ENCODE assay signal across 1 cellular context in the genomic region with DNA sequence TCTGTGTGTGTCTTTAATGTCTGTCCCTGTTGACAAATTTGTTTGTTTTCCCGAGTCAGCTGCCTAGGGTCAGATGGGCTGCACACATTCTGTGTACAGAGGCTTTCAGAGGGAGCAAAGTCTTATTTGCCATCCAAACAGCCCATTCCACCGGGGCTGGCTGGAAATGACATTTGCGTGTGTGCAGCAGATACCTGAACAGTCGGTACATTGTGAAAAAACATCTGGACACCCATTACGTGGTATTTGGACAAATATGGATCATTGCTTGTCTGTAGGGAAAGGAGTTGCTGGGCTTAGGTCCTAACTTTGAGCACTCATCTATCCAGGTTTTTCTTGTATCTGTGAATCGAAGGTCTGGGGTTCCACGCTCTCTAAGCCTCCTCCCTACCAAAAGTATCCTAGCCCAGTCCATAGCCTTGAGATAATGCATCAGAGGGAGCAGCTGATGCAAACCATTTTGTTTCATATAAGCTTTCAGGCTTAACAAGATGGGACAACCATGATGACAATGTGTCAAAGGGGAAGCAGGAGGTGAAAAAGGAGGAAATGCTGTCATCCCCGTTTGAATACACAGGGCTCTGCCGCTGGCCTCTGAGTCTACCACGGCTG.
A peak's percentile ranks its signal among the peaks of the same experiment; 100 is the strongest.
TF ChIP-seq lines count a peak whose summit lies in the region.

No MANE protein-coding gene starts in this region.

TF ChIP-seq in HepG2, 621 proteins besides CTCF, POLR2A, EP300 and RAD21 (continued from another document and continues in another):
- no peak for TF ChIP-seq NFKB2 (CRISPR knock-in tag; IDR thresholded peaks at IDR 0.05; ENCODE audit: borderline replicate concordance)
- TF ChIP-seq, protein P1, sequence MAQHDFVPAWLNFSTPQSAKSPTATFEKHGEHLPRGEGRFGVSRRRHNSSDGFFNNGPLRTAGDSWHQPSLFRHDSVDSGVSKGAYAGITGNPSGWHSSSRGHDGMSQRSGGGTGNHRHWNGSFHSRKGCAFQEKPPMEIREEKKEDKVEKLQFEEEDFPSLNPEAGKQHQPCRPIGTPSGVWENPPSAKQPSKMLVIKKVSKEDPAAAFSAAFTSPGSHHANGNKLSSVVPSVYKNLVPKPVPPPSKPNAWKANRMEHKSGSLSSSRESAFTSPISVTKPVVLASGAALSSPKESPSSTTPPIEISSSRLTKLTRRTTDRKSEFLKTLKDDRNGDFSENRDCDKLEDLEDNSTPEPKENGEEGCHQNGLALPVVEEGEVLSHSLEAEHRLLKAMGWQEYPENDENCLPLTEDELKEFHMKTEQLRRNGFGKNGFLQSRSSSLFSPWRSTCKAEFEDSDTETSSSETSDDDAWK (CRISPR knock-in tag; IDR thresholded peaks at IDR 0.05) = no peak
- TF ChIP-seq, protein P2, sequence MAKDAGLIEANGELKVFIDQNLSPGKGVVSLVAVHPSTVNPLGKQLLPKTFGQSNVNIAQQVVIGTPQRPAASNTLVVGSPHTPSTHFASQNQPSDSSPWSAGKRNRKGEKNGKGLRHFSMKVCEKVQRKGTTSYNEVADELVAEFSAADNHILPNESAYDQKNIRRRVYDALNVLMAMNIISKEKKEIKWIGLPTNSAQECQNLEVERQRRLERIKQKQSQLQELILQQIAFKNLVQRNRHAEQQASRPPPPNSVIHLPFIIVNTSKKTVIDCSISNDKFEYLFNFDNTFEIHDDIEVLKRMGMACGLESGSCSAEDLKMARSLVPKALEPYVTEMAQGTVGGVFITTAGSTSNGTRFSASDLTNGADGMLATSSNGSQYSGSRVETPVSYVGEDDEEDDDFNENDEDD (CRISPR knock-in tag; IDR thresholded peaks at IDR 0.05; ENCODE audit: borderline replicate concordance) = no peak; the same call in 1 of the 2 replicates
- no peak for TF ChIP-seq SRY (CRISPR knock-in tag; IDR thresholded peaks at IDR 0.05)
- TF ChIP-seq KMT2A (CRISPR knock-in tag; IDR thresholded peaks at IDR 0.05) = peak; percentile 82; the same call in 1 of the 2 replicates
- peak; percentile 83; the same call in 1 of the 2 replicates for TF ChIP-seq SNAPC2 (CRISPR knock-in tag; IDR thresholded peaks at IDR 0.05)
- peak; percentile 24; the same call in 1 of the 2 replicates for TF ChIP-seq PHF8 (CRISPR knock-in tag; IDR thresholded peaks at IDR 0.05)
- TF ChIP-seq SATB2 (CRISPR knock-in tag; IDR thresholded peaks at IDR 0.05) = no peak
- peak; percentile 98 for TF ChIP-seq GATAD2A (CRISPR knock-in tag; IDR thresholded peaks at IDR 0.05)
- TF ChIP-seq, protein P3, sequence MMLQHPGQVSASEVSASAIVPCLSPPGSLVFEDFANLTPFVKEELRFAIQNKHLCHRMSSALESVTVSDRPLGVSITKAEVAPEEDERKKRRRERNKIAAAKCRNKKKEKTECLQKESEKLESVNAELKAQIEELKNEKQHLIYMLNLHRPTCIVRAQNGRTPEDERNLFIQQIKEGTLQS (CRISPR knock-in tag; IDR thresholded peaks at IDR 0.05) = peak; percentile 50; the same call in 1 of the 2 replicates
- TF ChIP-seq ZNF101 (CRISPR knock-in tag; IDR thresholded peaks at IDR 0.05; ENCODE audit: borderline replicate concordance, low read depth) = no peak
- TF ChIP-seq FOSL2 (CRISPR knock-in tag; IDR thresholded peaks at IDR 0.05) = peak; percentile 88
- TF ChIP-seq MXD4 (CRISPR knock-in tag; IDR thresholded peaks at IDR 0.05) = 0 out of 2 replicates have a peak, but pooled peaks have one; percentile 70
- TF ChIP-seq GFI1 (CRISPR knock-in tag; IDR thresholded peaks at IDR 0.05; ENCODE audit: borderline replicate concordance) = peak; percentile 89
- no peak for TF ChIP-seq MTA3 (CRISPR knock-in tag; IDR thresholded peaks at IDR 0.05)
- TF ChIP-seq HIVEP1 (CRISPR knock-in tag; IDR thresholded peaks at IDR 0.05) = no peak
- 0 out of 2 replicates have a peak, but pooled peaks have one; percentile 8 for TF ChIP-seq STAG1 (CRISPR knock-in tag; IDR thresholded peaks at IDR 0.05)
- TF ChIP-seq HNF4G (IDR thresholded peaks at IDR 0.05; ENCODE audit: borderline replicate concordance, low read depth, low read length) = peak; percentile 99
- peak; percentile 86; the same call in 1 of the 2 replicates for TF ChIP-seq HNF4G (CRISPR knock-in tag; IDR thresholded peaks at IDR 0.05; ENCODE audit: borderline replicate concordance, low read depth)
- no peak for TF ChIP-seq ZSCAN20 (CRISPR knock-in tag; IDR thresholded peaks at IDR 0.05; ENCODE audit: borderline replicate concordance)
- no peak for TF ChIP-seq RFX5 (IDR thresholded peaks at IDR 0.05; ENCODE audit: low read depth, low read length)
- no peak; the same call in 1 of the 2 replicates for TF ChIP-seq MBNL3 (CRISPR knock-in tag; conservative IDR thresholded peaks at IDR 0.05)
- peak; percentile 64; the same call in 1 of the 2 replicates for TF ChIP-seq KDM2A (CRISPR knock-in tag; IDR thresholded peaks at IDR 0.05; ENCODE audit: borderline replicate concordance, low read depth)
- TF ChIP-seq NFIB (CRISPR knock-in tag; IDR thresholded peaks at IDR 0.05; ENCODE audit: borderline replicate concordance) = no peak
- TF ChIP-seq MAF1 (CRISPR knock-in tag; IDR thresholded peaks at IDR 0.05; ENCODE audit: borderline replicate concordance) = no peak
- peak; percentile 69; the same call in 1 of the 2 replicates for TF ChIP-seq SMAD9 (CRISPR knock-in tag; IDR thresholded peaks at IDR 0.05)
- TF ChIP-seq ZMYM4 (CRISPR knock-in tag; IDR thresholded peaks at IDR 0.05) = peak; percentile 94
- TF ChIP-seq IKZF4 (CRISPR knock-in tag; IDR thresholded peaks at IDR 0.05; ENCODE audit: borderline replicate concordance, low read depth, not compliant biosample characterization) = no peak
- TF ChIP-seq ZNF12 (CRISPR knock-in tag; IDR thresholded peaks at IDR 0.05) = peak; percentile 78; the same call in 1 of the 2 replicates
- TF ChIP-seq ATF7-NPFF (CRISPR knock-in tag; IDR thresholded peaks at IDR 0.05; ENCODE audit: low read depth) = peak; percentile 46; the same call in 1 of the 2 replicates
- TF ChIP-seq ZNF549 (CRISPR knock-in tag; IDR thresholded peaks at IDR 0.05) = no peak
- TF ChIP-seq, protein P4, sequence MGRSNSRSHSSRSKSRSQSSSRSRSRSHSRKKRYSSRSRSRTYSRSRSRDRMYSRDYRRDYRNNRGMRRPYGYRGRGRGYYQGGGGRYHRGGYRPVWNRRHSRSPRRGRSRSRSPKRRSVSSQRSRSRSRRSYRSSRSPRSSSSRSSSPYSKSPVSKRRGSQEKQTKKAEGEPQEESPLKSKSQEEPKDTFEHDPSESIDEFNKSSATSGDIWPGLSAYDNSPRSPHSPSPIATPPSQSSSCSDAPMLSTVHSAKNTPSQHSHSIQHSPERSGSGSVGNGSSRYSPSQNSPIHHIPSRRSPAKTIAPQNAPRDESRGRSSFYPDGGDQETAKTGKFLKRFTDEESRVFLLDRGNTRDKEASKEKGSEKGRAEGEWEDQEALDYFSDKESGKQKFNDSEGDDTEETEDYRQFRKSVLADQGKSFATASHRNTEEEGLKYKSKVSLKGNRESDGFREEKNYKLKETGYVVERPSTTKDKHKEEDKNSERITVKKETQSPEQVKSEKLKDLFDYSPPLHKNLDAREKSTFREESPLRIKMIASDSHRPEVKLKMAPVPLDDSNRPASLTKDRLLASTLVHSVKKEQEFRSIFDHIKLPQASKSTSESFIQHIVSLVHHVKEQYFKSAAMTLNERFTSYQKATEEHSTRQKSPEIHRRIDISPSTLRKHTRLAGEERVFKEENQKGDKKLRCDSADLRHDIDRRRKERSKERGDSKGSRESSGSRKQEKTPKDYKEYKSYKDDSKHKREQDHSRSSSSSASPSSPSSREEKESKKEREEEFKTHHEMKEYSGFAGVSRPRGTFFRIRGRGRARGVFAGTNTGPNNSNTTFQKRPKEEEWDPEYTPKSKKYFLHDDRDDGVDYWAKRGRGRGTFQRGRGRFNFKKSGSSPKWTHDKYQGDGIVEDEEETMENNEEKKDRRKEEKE (IDR thresholded peaks at IDR 0.05) = no peak
- no peak for TF ChIP-seq HES4 (CRISPR knock-in tag; IDR thresholded peaks at IDR 0.05; ENCODE audit: borderline replicate concordance)
- TF ChIP-seq MAFK (conservative IDR thresholded peaks at IDR 0.05 in 1 of 2, IDR thresholded peaks at IDR 0.05 in 1 of 2; ENCODE audit: low read length in 2 of 2) = peak; percentile 17 to 38; a peak in 1 of 4 replicates
- TF ChIP-seq, protein P5, sequence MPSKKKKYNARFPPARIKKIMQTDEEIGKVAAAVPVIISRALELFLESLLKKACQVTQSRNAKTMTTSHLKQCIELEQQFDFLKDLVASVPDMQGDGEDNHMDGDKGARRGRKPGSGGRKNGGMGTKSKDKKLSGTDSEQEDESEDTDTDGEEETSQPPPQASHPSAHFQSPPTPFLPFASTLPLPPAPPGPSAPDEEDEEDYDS (CRISPR knock-in tag; IDR thresholded peaks at IDR 0.05) = peak; percentile 59; the same call in 1 of the 2 replicates
- TF ChIP-seq, protein P6, sequence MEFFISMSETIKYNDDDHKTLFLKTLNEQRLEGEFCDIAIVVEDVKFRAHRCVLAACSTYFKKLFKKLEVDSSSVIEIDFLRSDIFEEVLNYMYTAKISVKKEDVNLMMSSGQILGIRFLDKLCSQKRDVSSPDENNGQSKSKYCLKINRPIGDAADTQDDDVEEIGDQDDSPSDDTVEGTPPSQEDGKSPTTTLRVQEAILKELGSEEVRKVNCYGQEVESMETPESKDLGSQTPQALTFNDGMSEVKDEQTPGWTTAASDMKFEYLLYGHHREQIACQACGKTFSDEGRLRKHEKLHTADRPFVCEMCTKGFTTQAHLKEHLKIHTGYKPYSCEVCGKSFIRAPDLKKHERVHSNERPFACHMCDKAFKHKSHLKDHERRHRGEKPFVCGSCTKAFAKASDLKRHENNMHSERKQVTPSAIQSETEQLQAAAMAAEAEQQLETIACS (CRISPR knock-in tag; IDR thresholded peaks at IDR 0.05) = no peak
- TF ChIP-seq ISX (CRISPR knock-in tag; conservative IDR thresholded peaks at IDR 0.05) = no peak
- TF ChIP-seq ZKSCAN5 (CRISPR knock-in tag; IDR thresholded peaks at IDR 0.05) = peak; percentile 95
- peak; percentile 97 for TF ChIP-seq FOXA1 (IDR thresholded peaks at IDR 0.05)
- peak; percentile 99 for TF ChIP-seq FOXA1 (CRISPR knock-in tag; IDR thresholded peaks at IDR 0.05)
- TF ChIP-seq ZNF781 (CRISPR knock-in tag; IDR thresholded peaks at IDR 0.05; ENCODE audit: borderline replicate concordance, not compliant biosample characterization) = peak; percentile 52
- peak; percentile 39; the same call in 1 of the 2 replicates for TF ChIP-seq STAT5B (CRISPR knock-in tag; IDR thresholded peaks at IDR 0.05)
- TF ChIP-seq, protein P7, sequence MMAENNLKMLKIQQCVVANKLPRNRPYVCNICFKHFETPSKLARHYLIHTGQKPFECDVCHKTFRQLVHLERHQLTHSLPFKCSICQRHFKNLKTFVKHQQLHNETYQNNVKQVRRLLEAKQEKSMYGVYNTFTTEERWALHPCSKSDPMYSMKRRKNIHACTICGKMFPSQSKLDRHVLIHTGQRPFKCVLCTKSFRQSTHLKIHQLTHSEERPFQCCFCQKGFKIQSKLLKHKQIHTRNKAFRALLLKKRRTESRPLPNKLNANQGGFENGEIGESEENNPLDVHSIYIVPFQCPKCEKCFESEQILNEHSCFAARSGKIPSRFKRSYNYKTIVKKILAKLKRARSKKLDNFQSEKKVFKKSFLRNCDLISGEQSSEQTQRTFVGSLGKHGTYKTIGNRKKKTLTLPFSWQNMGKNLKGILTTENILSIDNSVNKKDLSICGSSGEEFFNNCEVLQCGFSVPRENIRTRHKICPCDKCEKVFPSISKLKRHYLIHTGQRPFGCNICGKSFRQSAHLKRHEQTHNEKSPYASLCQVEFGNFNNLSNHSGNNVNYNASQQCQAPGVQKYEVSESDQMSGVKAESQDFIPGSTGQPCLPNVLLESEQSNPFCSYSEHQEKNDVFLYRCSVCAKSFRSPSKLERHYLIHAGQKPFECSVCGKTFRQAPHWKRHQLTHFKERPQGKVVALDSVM (CRISPR knock-in tag; IDR thresholded peaks at IDR 0.05) = peak; percentile 82
- peak; percentile 92 for TF ChIP-seq HOXA5 (CRISPR knock-in tag; IDR thresholded peaks at IDR 0.05)
- no peak for TF ChIP-seq ZNF441 (CRISPR knock-in tag; IDR thresholded peaks at IDR 0.05; ENCODE audit: borderline replicate concordance)
- TF ChIP-seq, protein P8, sequence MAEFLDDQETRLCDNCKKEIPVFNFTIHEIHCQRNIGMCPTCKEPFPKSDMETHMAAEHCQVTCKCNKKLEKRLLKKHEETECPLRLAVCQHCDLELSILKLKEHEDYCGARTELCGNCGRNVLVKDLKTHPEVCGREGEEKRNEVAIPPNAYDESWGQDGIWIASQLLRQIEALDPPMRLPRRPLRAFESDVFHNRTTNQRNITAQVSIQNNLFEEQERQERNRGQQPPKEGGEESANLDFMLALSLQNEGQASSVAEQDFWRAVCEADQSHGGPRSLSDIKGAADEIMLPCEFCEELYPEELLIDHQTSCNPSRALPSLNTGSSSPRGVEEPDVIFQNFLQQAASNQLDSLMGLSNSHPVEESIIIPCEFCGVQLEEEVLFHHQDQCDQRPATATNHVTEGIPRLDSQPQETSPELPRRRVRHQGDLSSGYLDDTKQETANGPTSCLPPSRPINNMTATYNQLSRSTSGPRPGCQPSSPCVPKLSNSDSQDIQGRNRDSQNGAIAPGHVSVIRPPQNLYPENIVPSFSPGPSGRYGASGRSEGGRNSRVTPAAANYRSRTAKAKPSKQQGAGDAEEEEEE (CRISPR knock-in tag; IDR thresholded peaks at IDR 0.05; ENCODE audit: borderline replicate concordance) = no peak
- TF ChIP-seq, protein P9, sequence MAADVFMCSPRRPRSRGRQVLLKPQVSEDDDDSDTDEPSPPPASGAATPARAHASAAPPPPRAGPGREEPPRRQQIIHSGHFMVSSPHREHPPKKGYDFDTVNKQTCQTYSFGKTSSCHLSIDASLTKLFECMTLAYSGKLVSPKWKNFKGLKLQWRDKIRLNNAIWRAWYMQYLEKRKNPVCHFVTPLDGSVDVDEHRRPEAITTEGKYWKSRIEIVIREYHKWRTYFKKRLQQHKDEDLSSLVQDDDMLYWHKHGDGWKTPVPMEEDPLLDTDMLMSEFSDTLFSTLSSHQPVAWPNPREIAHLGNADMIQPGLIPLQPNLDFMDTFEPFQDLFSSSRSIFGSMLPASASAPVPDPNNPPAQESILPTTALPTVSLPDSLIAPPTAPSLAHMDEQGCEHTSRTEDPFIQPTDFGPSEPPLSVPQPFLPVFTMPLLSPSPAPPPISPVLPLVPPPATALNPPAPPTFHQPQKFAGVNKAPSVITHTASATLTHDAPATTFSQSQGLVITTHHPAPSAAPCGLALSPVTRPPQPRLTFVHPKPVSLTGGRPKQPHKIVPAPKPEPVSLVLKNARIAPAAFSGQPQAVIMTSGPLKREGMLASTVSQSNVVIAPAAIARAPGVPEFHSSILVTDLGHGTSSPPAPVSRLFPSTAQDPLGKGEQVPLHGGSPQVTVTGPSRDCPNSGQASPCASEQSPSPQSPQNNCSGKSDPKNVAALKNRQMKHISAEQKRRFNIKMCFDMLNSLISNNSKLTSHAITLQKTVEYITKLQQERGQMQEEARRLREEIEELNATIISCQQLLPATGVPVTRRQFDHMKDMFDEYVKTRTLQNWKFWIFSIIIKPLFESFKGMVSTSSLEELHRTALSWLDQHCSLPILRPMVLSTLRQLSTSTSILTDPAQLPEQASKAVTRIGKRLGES (CRISPR knock-in tag; IDR thresholded peaks at IDR 0.05; ENCODE audit: borderline replicate concordance) = no peak
- TF ChIP-seq, protein P10, sequence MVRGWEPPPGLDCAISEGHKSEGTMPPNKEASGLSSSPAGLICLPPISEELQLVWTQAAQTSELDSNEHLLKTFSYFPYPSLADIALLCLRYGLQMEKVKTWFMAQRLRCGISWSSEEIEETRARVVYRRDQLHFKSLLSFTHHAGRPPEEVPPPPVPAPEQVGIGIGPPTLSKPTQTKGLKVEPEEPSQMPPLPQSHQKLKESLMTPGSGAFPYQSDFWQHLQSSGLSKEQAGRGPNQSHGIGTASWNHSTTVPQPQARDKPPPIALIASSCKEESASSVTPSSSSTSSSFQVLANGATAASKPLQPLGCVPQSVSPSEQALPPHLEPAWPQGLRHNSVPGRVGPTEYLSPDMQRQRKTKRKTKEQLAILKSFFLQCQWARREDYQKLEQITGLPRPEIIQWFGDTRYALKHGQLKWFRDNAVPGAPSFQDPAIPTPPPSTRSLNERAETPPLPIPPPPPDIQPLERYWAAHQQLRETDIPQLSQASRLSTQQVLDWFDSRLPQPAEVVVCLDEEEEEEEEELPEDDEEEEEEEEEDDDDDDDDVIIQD (CRISPR knock-in tag; IDR thresholded peaks at IDR 0.05; ENCODE audit: low read depth) = peak; percentile 97
- TF ChIP-seq MLLT10 (CRISPR knock-in tag; IDR thresholded peaks at IDR 0.05) = no peak
